11 cellular contexts compared by ENCODE assay signal in genomic region chr7:138226001-138226476, GRCh38.
DNase-seq lines count a peak whose midpoint lies in the region; ATAC-seq and TF ChIP-seq lines count a peak whose summit lies in the region.
"Had no signal": no experiment of that assay in that cellular context is flagged by ENCODE, and none has a peak within 500 bp of the region (broad histone marks: within the 10 kb centered on the region; RNA-seq: fewer than 3 reads in every experiment).

No MANE protein-coding gene starts in this region.

- CTCF ChIA-PET in activated CD8-positive, alpha-beta T cell treated with anti-CD3 and anti-CD28 coated beads, Interleukin-2, amount 10 ng/mL, durations not matched to agents 7 days and 5 days (lab: Charles Lee), result no interaction called here

- H3K9me3 Mint-ChIP-seq in GM23338 (peaks cover 47% of the 10 kb centered on the region), endothelial cell (ENCODE audit: unreplicated experiment) (peaks cover 13% of the 10 kb centered on the region)
- H3K9me3 Mint-ChIP-seq in activated CD8-positive, alpha-beta T cell treated with anti-CD3 and anti-CD28 coated beads, Interleukin-2, amount 10 ng/mL, durations not matched to agents 7 days and 5 days (ENCODE audit: insufficient read depth), result no peaks in the 10 kb centered on the region

- POLR2A ChIA-PET in activated CD8-positive, alpha-beta T cell treated with anti-CD3 and anti-CD28 coated beads, Interleukin-2, amount 10 ng/mL, durations not matched to agents 7 days and 5 days (lab: Charles Lee), result no interaction called here

- H3K27me3 ChIP-seq in GM23338 (ENCODE audit: insufficient read depth), result no peaks in the 10 kb centered on the region

- H3K36me3 ChIP-seq in GM23338 (ENCODE audit: insufficient read depth), result peaks cover 20% of the 10 kb centered on the region

- DNase-seq in GM23338 (ENCODE audit: low spot score) (no peak), RPMI7951 (ENCODE audit: low read depth) (peak; percentile 93), endothelial cell (ENCODE audit: low spot score) (no peak), myocyte (ENCODE audit: low read depth) (peak; percentile 13), iPS-NIHi11 (ENCODE audit: low spot score) (no peak), dedifferentiated amniotic fluid mesenchymal stem cell (ENCODE audit: extremely low spot score) (no peak), NCI-H1105 treated with DMSO at 0.1 percent for 48 hours (lab: John Stamatoyannopoulos, UW) (no peak)
- DNase-seq in activated CD8-positive, alpha-beta T cell treated with anti-CD3 and anti-CD28 coated beads, Interleukin-2, amount 10 ng/mL, durations not matched to agents 7 days and 5 days, result no peak
- DNase-seq: CD4-positive, alpha-beta T cell; T-helper 1 cell had no signal

- H3K9me2 ChIP-seq in GM23338 (ENCODE audit: insufficient read depth), result no peaks in the 10 kb centered on the region

- no peak overlapping the region for H3K4me2 ChIP-seq in GM23338

- H3K36me3 Mint-ChIP-seq in GM23338 (ENCODE audit: low read depth) (peaks cover 51% of the 10 kb centered on the region), endothelial cell (ENCODE audit: low read depth, unreplicated experiment) (peaks cover 11% of the 10 kb centered on the region)
- no peaks in the 10 kb centered on the region for H3K36me3 Mint-ChIP-seq in activated CD8-positive, alpha-beta T cell treated with anti-CD3 and anti-CD28 coated beads, Interleukin-2, amount 10 ng/mL, durations not matched to agents 7 days and 5 days (ENCODE audit: low read depth)

- H3K27me3 Mint-ChIP-seq in GM23338 (ENCODE audit: insufficient read depth, low read depth, poor library complexity) (peaks cover 2% of the 10 kb centered on the region), endothelial cell (ENCODE audit: unreplicated experiment) (peaks cover 3% of the 10 kb centered on the region)
- H3K27me3 Mint-ChIP-seq in activated CD8-positive, alpha-beta T cell treated with anti-CD3 and anti-CD28 coated beads, Interleukin-2, amount 10 ng/mL, durations not matched to agents 7 days and 5 days (ENCODE audit: low read depth), result peaks cover 1% of the 10 kb centered on the region

- H3K4me3 ChIP-seq in GM23338, result no peak overlapping the region
- H3K4me3 ChIP-seq: skin epidermis had no signal

- no peaks in the 10 kb centered on the region for H3K4me1 Mint-ChIP-seq in GM23338
- H3K4me1 Mint-ChIP-seq in endothelial cell (ENCODE audit: unreplicated experiment), result peaks cover 5% of the 10 kb centered on the region
- H3K4me1 Mint-ChIP-seq in activated CD8-positive, alpha-beta T cell treated with anti-CD3 and anti-CD28 coated beads, Interleukin-2, amount 10 ng/mL, durations not matched to agents 7 days and 5 days (ENCODE audit: low read depth), result peaks cover 4% of the 10 kb centered on the region

- H3K79me2 ChIP-seq in GM23338 (replicated peaks; ENCODE audit: insufficient read depth), result no peaks in the 10 kb centered on the region

- no peaks in the 10 kb centered on the region; the same call in 1 of the 2 replicates for H3K4me1 ChIP-seq in GM23338 (ENCODE audit: insufficient read depth)

- H3K27ac Mint-ChIP-seq in GM23338 (no peak overlapping the region), endothelial cell (ENCODE audit: unreplicated experiment) (peak overlapping the region; percentile 67)
- no peak overlapping the region for H3K27ac Mint-ChIP-seq in activated CD8-positive, alpha-beta T cell treated with anti-CD3 and anti-CD28 coated beads, Interleukin-2, amount 10 ng/mL, durations not matched to agents 7 days and 5 days
- H3K27ac Mint-ChIP-seq: CD4-positive, alpha-beta T cell had no signal

- peak overlapping the region; percentile 82; the same call in 1 of the 2 replicates for H2AFZ ChIP-seq in GM23338

- no peak for ATAC-seq in GM23338
- ATAC-seq in activated CD8-positive, alpha-beta T cell treated with anti-CD3 and anti-CD28 coated beads, Interleukin-2, amount 10 ng/mL, durations not matched to agents 7 days and 5 days, result no peak

- H3K4me3 Mint-ChIP-seq in GM23338, result no peak overlapping the region
- H3K4me3 Mint-ChIP-seq in endothelial cell (ENCODE audit: unreplicated experiment), result no peak overlapping the region
- H3K4me3 Mint-ChIP-seq in activated CD8-positive, alpha-beta T cell treated with anti-CD3 and anti-CD28 coated beads, Interleukin-2, amount 10 ng/mL, durations not matched to agents 7 days and 5 days, result no peak overlapping the region
- H3K4me3 Mint-ChIP-seq: CD4-positive, alpha-beta T cell had no signal

- TF ChIP-seq CTCF in GM23338 (conservative IDR thresholded peaks at IDR 0.05; ENCODE audit: low read depth in 2 of 2), result no peak
- TF ChIP-seq CTCF in endothelial cell (IDR thresholded peaks at IDR 0.05; ENCODE audit: unreplicated experiment), result no peak

- H3K27ac ChIP-seq in GM23338 (ENCODE audit: low read depth), result no peak overlapping the region
- H3K27ac ChIP-seq: skin epidermis had no signal

- no peaks in the 10 kb centered on the region for H4K20me1 ChIP-seq in GM23338 (replicated peaks; ENCODE audit: insufficient read depth)

- H3F3A ChIP-seq in GM23338 (replicated peaks; ENCODE audit: low read depth), result no peaks in the 10 kb centered on the region

TF ChIP-seq in GM23338, 12 proteins besides CTCF, POLR2A, EP300 and RAD21:
- TF ChIP-seq JUNB (IDR thresholded peaks at IDR 0.05; ENCODE audit: unreplicated experiment), result no peak
- TF ChIP-seq STAT1 (IDR thresholded peaks at IDR 0.05; ENCODE audit: unreplicated experiment), result no peak
- TF ChIP-seq CREB1 (CRISPR knock-in tag; IDR thresholded peaks at IDR 0.05; ENCODE audit: low read depth), result no peak
- TF ChIP-seq POLR2AphosphoS5 (IDR thresholded peaks at IDR 0.05; ENCODE audit: low read depth), result no peak
- TF ChIP-seq NANOG (IDR thresholded peaks at IDR 0.05; ENCODE audit: borderline replicate concordance), result no peak
- TF ChIP-seq EZH2 (IDR thresholded peaks at IDR 0.05; ENCODE audit: low read depth, unreplicated experiment), result no peak
- TF ChIP-seq, protein P1, sequence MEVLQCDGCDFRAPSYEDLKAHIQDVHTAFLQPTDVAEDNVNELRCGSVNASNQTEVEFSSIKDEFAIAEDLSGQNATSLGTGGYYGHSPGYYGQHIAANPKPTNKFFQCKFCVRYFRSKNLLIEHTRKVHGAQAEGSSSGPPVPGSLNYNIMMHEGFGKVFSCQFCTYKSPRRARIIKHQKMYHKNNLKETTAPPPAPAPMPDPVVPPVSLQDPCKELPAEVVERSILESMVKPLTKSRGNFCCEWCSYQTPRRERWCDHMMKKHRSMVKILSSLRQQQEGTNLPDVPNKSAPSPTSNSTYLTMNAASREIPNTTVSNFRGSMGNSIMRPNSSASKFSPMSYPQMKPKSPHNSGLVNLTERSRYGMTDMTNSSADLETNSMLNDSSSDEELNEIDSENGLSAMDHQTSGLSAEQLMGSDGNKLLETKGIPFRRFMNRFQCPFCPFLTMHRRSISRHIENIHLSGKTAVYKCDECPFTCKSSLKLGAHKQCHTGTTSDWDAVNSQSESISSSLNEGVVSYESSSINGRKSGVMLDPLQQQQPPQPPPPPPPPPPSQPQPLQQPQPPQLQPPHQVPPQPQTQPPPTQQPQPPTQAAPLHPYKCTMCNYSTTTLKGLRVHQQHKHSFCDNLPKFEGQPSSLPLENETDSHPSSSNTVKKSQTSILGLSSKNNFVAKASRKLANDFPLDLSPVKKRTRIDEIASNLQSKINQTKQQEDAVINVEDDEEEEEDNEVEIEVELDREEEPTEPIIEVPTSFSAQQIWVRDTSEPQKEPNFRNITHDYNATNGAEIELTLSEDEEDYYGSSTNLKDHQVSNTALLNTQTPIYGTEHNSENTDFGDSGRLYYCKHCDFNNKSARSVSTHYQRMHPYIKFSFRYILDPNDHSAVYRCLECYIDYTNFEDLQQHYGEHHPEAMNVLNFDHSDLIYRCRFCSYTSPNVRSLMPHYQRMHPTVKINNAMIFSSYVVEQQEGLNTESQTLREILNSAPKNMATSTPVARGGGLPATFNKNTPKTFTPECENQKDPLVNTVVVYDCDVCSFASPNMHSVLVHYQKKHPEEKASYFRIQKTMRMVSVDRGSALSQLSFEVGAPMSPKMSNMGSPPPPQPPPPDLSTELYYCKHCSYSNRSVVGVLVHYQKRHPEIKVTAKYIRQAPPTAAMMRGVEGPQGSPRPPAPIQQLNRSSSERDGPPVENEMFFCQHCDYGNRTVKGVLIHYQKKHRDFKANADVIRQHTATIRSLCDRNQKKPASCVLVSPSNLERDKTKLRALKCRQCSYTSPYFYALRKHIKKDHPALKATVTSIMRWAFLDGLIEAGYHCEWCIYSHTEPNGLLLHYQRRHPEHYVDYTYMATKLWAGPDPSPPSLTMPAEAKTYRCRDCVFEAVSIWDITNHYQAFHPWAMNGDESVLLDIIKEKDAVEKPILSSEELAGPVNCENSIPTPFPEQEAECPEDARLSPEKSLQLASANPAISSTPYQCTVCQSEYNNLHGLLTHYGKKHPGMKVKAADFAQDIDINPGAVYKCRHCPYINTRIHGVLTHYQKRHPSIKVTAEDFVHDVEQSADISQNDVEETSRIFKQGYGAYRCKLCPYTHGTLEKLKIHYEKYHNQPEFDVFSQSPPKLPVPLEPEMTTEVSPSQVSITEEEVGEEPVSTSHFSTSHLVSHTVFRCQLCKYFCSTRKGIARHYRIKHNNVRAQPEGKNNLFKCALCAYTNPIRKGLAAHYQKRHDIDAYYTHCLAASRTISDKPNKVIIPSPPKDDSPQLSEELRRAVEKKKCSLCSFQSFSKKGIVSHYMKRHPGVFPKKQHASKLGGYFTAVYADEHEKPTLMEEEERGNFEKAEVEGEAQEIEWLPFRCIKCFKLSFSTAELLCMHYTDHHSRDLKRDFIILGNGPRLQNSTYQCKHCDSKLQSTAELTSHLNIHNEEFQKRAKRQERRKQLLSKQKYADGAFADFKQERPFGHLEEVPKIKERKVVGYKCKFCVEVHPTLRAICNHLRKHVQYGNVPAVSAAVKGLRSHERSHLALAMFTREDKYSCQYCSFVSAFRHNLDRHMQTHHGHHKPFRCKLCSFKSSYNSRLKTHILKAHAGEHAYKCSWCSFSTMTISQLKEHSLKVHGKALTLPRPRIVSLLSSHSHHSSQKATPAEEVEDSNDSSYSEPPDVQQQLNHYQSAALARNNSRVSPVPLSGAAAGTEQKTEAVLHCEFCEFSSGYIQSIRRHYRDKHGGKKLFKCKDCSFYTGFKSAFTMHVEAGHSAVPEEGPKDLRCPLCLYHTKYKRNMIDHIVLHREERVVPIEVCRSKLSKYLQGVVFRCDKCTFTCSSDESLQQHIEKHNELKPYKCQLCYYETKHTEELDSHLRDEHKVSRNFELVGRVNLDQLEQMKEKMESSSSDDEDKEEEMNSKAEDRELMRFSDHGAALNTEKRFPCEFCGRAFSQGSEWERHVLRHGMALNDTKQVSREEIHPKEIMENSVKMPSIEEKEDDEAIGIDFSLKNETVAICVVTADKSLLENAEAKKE (CRISPR knock-in tag; IDR thresholded peaks at IDR 0.05), result no peak
- no peak for TF ChIP-seq EZH2phosphoT487 (IDR thresholded peaks at IDR 0.05; ENCODE audit: unreplicated experiment)

Comparison
In these comparisons a context has a peak if more than half of its experiments do, and no peak if none do; other contexts are left out.
1. DNase-seq: peak in RPMI7951 (single experiment) and myocyte (single experiment); none in GM23338 (single experiment), endothelial cell (single experiment), activated CD8-positive, alpha-beta T cell treated with anti-CD3 and anti-CD28 coated beads, Interleukin-2, amount 10 ng/mL, durations not matched to agents 7 days and 5 days (single experiment), iPS-NIHi11 (single experiment), dedifferentiated amniotic fluid mesenchymal stem cell (single experiment) and NCI-H1105 treated with DMSO at 0.1 percent for 48 hours (single experiment).